1 cellular context compared by ENCODE assay signal in the genomic region with DNA sequence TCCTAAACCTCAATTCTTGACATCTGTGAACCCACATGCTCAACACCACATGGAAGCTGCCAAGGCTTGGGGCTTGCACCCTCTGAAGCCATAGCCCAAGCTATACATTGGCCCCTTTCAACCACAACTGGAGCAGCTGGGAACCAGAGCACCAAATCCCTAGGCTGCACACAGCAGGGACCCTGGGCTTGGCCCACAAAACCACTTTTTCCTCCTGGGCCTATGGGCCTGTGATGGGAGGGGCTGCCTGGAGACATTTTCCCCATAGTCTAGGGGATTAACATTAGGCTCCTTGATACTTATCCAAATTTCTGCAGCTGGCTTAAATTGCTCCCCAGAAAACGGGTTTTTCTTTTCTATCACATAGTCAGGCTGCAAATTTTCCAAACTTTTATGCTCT.
TF ChIP-seq lines count a peak whose summit lies in the region.

No MANE protein-coding gene starts in this region.

TF ChIP-seq in HepG2, 621 proteins besides CTCF, POLR2A, EP300 and RAD21 (continued from another document):
- no peak for TF ChIP-seq ZNF772 (CRISPR knock-in tag; IDR thresholded peaks at IDR 0.05)
- no peak for TF ChIP-seq CREM (IDR thresholded peaks at IDR 0.05)
- TF ChIP-seq CREM (CRISPR knock-in tag; IDR thresholded peaks at IDR 0.05) = no peak
- no peak for TF ChIP-seq ZNF180 (CRISPR knock-in tag; IDR thresholded peaks at IDR 0.05; ENCODE audit: borderline replicate concordance, low read depth)
